Comparison of ENCODE assay signal across 8 cellular contexts in the genomic region with DNA sequence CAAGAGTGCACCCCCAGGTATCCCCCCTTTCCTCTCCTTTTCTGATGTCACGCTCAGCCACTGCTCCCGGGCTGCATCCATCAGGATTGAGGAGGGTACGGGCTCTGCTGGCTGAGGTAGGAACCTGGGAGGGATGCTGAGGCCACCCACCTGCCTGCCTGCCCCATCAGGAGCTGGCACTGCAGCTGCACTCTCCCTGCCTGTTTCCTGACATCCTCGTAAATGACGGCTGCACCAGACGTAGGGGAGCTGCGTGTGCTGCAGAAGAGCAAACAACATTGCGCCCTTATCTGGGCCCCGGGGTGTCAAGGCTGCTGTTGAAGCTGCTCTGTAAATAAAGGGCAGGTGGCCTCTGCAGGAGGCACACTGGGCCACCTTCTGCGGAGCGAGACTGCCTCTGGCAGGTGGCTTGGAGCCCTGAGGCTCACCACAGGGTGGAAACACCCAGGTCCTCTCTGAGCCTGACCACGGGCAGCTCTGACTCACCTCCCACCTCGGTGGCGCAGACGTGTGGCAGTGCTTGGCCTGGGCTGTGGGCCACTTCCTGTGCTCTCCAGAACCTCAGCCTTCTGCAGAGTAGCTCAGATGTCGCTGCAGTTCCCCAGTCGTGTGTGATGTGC. TPM values are rescaled to one million over a fixed set of nuclear protein-coding genes. Genes with fewer than 3 reads are reported as not detected.
DNase-seq lines count a peak whose midpoint lies in the region; ATAC-seq lines count a peak whose summit lies in the region.

No MANE protein-coding gene starts in this region.

- in situ Hi-C loops in ACHN (cut with HindIII; ENCODE audit: low pct_ligation_motif_present, low pct_unique_long_range_greater_than_20kb, low sequenced_read_pairs), result loop anchor here (25.0 kb wide), 1 partner anchor 171 kb away; the partner anchor contains the start of gene WNT9A

- DNase-seq in ACHN (peak; percentile 59), RPMI7951 (ENCODE audit: low read depth) (peak; percentile 91), activated gamma-delta T cell treated with Interleukin-2 at 50 U/mL for 16 hours (peak; percentile 91), SIG-M5 treated with dmso at 0.1 percent for 504 hours (lab: John Stamatoyannopoulos, UW; ENCODE audit: unreplicated experiment) (no peak), NCI-H2227 (lab: John Stamatoyannopoulos, UW; ENCODE audit: unreplicated experiment) (no peak)
- DNase-seq in stimulated activated CD4-positive, alpha-beta T cell treated with anti-CD3 and anti-CD28 coated beads, Interleukin-12 subunit alpha, Interleukin-12 subunit beta, amount 100 ng/mL, for 24 hours (ENCODE audit: low read depth in 2 of 2), result peak; percentile 30 to 57

- ATAC-seq in HG02759 (IDR thresholded peaks at IDR 0.05; ENCODE audit: unreplicated experiment) (peak; percentile 52), GM18517 (IDR thresholded peaks at IDR 0.05; ENCODE audit: unreplicated experiment) (no peak)

RNA-seq across cellular contexts. Expression of gene SNAP47, which starts 30.9 kb away (rescaled TPM):
- total RNA-seq in RPMI7951 (2014; rRNA removed; shearing (Covaris generic)), result 37.8 and 38.8 TPM in 2 replicates

RNA-seq across cellular contexts. Expression of gene JMJD4, which starts 31.0 kb away (rescaled TPM):
- 10.9 and 12.1 TPM in 2 replicates for total RNA-seq in RPMI7951 (2014; rRNA removed; shearing (Covaris generic))

RNA-seq across cellular contexts. Expression of gene PRSS38, which starts 49.4 kb away (rescaled TPM):
- 0.20 TPM in 1 of 2 replicates, not detected in the other for total RNA-seq in RPMI7951 (2014; rRNA removed; shearing (Covaris generic))

Comparison
In these comparisons a context has a peak if more than half of its experiments do, and no peak if none do; other contexts are left out.
1. DNase-seq: peak in ACHN (single experiment), RPMI7951 (single experiment), activated gamma-delta T cell treated with Interleukin-2 at 50 U/mL for 16 hours (single experiment) and stimulated activated CD4-positive, alpha-beta T cell treated with anti-CD3 and anti-CD28 coated beads, Interleukin-12 subunit alpha, Interleukin-12 subunit beta, amount 100 ng/mL, for 24 hours (2 of 2); none in SIG-M5 treated with dmso at 0.1 percent for 504 hours (single experiment) and NCI-H2227 (single experiment).